8 cellular contexts compared by ENCODE assay signal in the genomic region with DNA sequence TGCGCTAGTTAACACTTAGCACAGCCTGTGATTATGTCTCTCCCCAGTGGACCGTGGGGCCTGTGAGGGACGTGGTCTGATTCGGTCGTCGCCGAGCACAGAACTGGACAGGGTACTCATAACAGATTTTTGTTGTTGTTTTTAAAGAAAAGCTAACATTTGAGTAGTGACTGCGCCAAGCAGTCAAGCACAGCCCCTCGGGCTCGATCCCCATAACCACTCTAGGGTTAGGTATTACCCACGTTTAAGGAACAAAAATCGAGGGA. TPM values are rescaled to one million over a fixed set of nuclear protein-coding genes. Genes with fewer than 3 reads are reported as not detected.
DNase-seq lines count a peak whose midpoint lies in the region; ATAC-seq and TF ChIP-seq lines count a peak whose summit lies in the region.

No MANE protein-coding gene starts in this region.

- intact Hi-C loops in Right ventricle myocardium superior (cut with DNase I), result loop anchor here (5.0 kb wide), 1 partner anchor 33 kb away; the partner anchor contains the start of gene MED25

- TF ChIP-seq CTCF in cardiac muscle cell (IDR thresholded peaks at IDR 0.05; ENCODE audit: low read depth, low read length), result no peak
- no peak for TF ChIP-seq CTCF in brain (conservative IDR thresholded peaks at IDR 0.05)

- no peaks in the 10 kb centered on the region for H3K9me3 ChIP-seq in cardiac muscle cell (ENCODE audit: low read depth)
- H3K9me3 ChIP-seq in mesodermal cell (ENCODE audit: control insufficient read depth, low read length), result peaks cover 9% of the 10 kb centered on the region

- peaks cover 28% of the 10 kb centered on the region for H3K4me1 Mint-ChIP-seq in brain

- H3K4me1 ChIP-seq in cardiac muscle cell (ENCODE audit: low read depth) (peaks cover 10% of the 10 kb centered on the region), mesodermal cell (ENCODE audit: control insufficient read depth, insufficient read depth, low read length, poor library complexity, severe bottlenecking) (peaks cover 13% of the 10 kb centered on the region), urinary bladder (ENCODE audit: insufficient read depth) (no peaks in the 10 kb centered on the region)

- H3K27me3 ChIP-seq in cardiac muscle cell, result no peaks in the 10 kb centered on the region

- H3K36me3 Mint-ChIP-seq in brain, result peaks cover 30% of the 10 kb centered on the region

- 74 to 93% methylated on average over 3 to 7 of the region's 12 CpGs for WGBS in mesodermal cell (ENCODE audit: insufficient coverage in 2 of 2), 2 experiments
- WGBS in urinary bladder, result 67% methylated on average over 12 of the region's 12 CpGs

- in situ Hi-C loops in KBM-7 (cut with MboI; ENCODE audit: low pct_unique_long_range_greater_than_20kb, low sequenced_read_pairs), result no loop called here

- H3K27ac ChIP-seq in cardiac muscle cell, result peak overlapping the region; percentile 97
- H3K27ac ChIP-seq in mesodermal cell (ENCODE audit: low read depth, low read length, severe bottlenecking), result peak overlapping the region; percentile 100
- H3K27ac ChIP-seq in urinary bladder (ENCODE audit: low read depth), result peak overlapping the region; percentile 94

- H3K4me3 Mint-ChIP-seq in brain, result peak overlapping the region; percentile 86 to 92 (median 90)

- H3K36me3 ChIP-seq in cardiac muscle cell (peaks cover 8% of the 10 kb centered on the region), mesodermal cell (ENCODE audit: control insufficient read depth, insufficient read depth, low read length) (peaks cover 41% of the 10 kb centered on the region), urinary bladder (ENCODE audit: insufficient read depth) (no peaks in the 10 kb centered on the region)

- H3K27ac Mint-ChIP-seq in brain, result peak overlapping the region; percentile 92 to 99 (median 99)

- ATAC-seq in Right ventricle myocardium superior (ENCODE audit: poor library complexity) (no peak), GM19467 (IDR thresholded peaks at IDR 0.05; ENCODE audit: unreplicated experiment) (no peak), HG02763 (IDR thresholded peaks at IDR 0.05; ENCODE audit: unreplicated experiment) (no peak)

- H3K4me3 ChIP-seq in cardiac muscle cell (peak overlapping the region; percentile 79), mesodermal cell (ENCODE audit: extremely low read depth, insufficient read depth, low read length, poor library complexity, severe bottlenecking) (peak overlapping the region; percentile 76), urinary bladder (ENCODE audit: low read depth, low read length) (peak overlapping the region; percentile 98)

- H3K9me3 Mint-ChIP-seq in brain, result peaks cover 3 to 17% (median 13%) of the 10 kb centered on the region in 5 experiments

- H3K27me3 Mint-ChIP-seq in brain, result peaks cover 3% of the 10 kb centered on the region

- DNase-seq in cardiac muscle cell (ENCODE audit: low read depth in 1 of 2, low spot score in 1 of 2), result no peak
- no peak for DNase-seq in Right ventricle myocardium superior
- no peak for DNase-seq in KBM-7

RNA-seq across cellular contexts. Expression of gene PTOV1, which starts 0.8 kb away (rescaled TPM):
- total RNA-seq in cardiac muscle cell, result 290 and 380 TPM in 2 replicates
- polyA plus RNA-seq in cardiac muscle cell, result 445 and 583 TPM in 2 replicates
- total RNA-seq in Right ventricle myocardium superior, result 120 TPM
- polyA plus RNA-seq in brain (ENCODE audit: insufficient read depth, low read depth, low replicate concordance), result 431 TPM
- 311 TPM for polyA plus RNA-seq in mesodermal cell (2013, experiment 1 of 2)
- polyA plus RNA-seq in mesodermal cell (2013, experiment 2 of 2), result 245 TPM
- 46.1 TPM for total RNA-seq in urinary bladder
- 121 TPM for polyA plus RNA-seq in urinary bladder

RNA-seq across cellular contexts. Expression of gene PNKP, which starts 17.2 kb away (rescaled TPM):
- total RNA-seq in cardiac muscle cell, result 73.8 and 74.5 TPM in 2 replicates
- 69.7 and 98.4 TPM in 2 replicates for polyA plus RNA-seq in cardiac muscle cell
- total RNA-seq in Right ventricle myocardium superior, result 36.3 TPM
- 16.4 TPM for polyA plus RNA-seq in brain (ENCODE audit: insufficient read depth, low read depth, low replicate concordance)
- 49.6 TPM for polyA plus RNA-seq in mesodermal cell (2013, experiment 1 of 2)
- polyA plus RNA-seq in mesodermal cell (2013, experiment 2 of 2), result 41.8 TPM
- total RNA-seq in urinary bladder, result 28.4 TPM
- 31.4 TPM for polyA plus RNA-seq in urinary bladder

RNA-seq across cellular contexts. Expression of gene AKT1S1, which starts 27.0 kb away (rescaled TPM):
- total RNA-seq in cardiac muscle cell (27.5 and 36.9 TPM in 2 replicates), Right ventricle myocardium superior (35.0 TPM), urinary bladder (4.7 TPM)
- polyA plus RNA-seq in cardiac muscle cell (45.4 and 66.2 TPM in 2 replicates), brain (ENCODE audit: insufficient read depth, low read depth, low replicate concordance) (58.8 TPM), urinary bladder (55.0 TPM)
- polyA plus RNA-seq in mesodermal cell (2013, experiment 1 of 2), result 49.5 TPM
- 40.1 TPM for polyA plus RNA-seq in mesodermal cell (2013, experiment 2 of 2)

RNA-seq across cellular contexts. Expression of gene TBC1D17, which starts 27.3 kb away (rescaled TPM):
- 25.4 and 26.8 TPM in 2 replicates for total RNA-seq in cardiac muscle cell
- 38.0 and 52.5 TPM in 2 replicates for polyA plus RNA-seq in cardiac muscle cell
- 46.0 TPM for total RNA-seq in Right ventricle myocardium superior
- polyA plus RNA-seq in brain (ENCODE audit: insufficient read depth, low read depth, low replicate concordance), result 77.4 TPM
- 37.6 TPM for polyA plus RNA-seq in mesodermal cell (2013, experiment 1 of 2)
- 34.7 TPM for polyA plus RNA-seq in mesodermal cell (2013, experiment 2 of 2)
- total RNA-seq in urinary bladder, result 8.5 TPM
- polyA plus RNA-seq in urinary bladder, result 74.6 TPM

RNA-seq across cellular contexts. Expression of gene MED25, which starts 32.1 kb away (rescaled TPM):
- 68.7 and 83.7 TPM in 2 replicates for total RNA-seq in cardiac muscle cell
- polyA plus RNA-seq in cardiac muscle cell, result 69.9 and 73.2 TPM in 2 replicates
- 83.4 TPM for total RNA-seq in Right ventricle myocardium superior
- 96.6 TPM for polyA plus RNA-seq in brain (ENCODE audit: insufficient read depth, low read depth, low replicate concordance)
- 73.0 TPM for polyA plus RNA-seq in mesodermal cell (2013, experiment 1 of 2)
- polyA plus RNA-seq in mesodermal cell (2013, experiment 2 of 2), result 63.7 TPM
- 16.7 TPM for total RNA-seq in urinary bladder
- 42.9 TPM for polyA plus RNA-seq in urinary bladder
